In the genomic region with DNA sequence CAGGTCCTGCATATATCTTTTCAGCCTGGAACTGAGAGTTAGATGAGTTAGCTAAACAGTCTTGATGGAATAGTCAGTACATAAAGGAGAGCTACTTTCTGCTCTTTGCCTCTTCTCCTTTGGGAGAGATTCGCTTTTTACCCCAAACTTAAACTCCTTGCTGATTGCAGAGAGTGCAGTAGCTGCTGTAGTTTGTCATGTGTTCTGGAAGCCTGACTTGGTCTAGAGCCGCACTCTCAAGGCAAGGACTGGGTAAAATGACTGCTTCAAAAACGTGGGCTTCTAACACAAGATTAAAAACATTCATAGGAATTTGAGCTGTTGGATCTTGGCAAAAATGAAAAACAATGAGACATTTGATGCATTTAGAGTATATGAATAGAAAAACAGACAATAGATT, we compare ENCODE assay signal across 2 cellular contexts.
TF ChIP-seq lines count a peak whose summit lies in the region.

No MANE protein-coding gene starts in this region.

TF ChIP-seq in GM23338, 12 proteins besides CTCF, POLR2A, EP300 and RAD21:
- TF ChIP-seq EZH2 (IDR thresholded peaks at IDR 0.05; ENCODE audit: low read depth, unreplicated experiment) (no peak), ZNF114 (CRISPR knock-in tag; IDR thresholded peaks at IDR 0.05) (no peak), NANOG (IDR thresholded peaks at IDR 0.05; ENCODE audit: borderline replicate concordance) (no peak), STAT1 (IDR thresholded peaks at IDR 0.05; ENCODE audit: unreplicated experiment) (no peak)
- TF ChIP-seq, protein P1, sequence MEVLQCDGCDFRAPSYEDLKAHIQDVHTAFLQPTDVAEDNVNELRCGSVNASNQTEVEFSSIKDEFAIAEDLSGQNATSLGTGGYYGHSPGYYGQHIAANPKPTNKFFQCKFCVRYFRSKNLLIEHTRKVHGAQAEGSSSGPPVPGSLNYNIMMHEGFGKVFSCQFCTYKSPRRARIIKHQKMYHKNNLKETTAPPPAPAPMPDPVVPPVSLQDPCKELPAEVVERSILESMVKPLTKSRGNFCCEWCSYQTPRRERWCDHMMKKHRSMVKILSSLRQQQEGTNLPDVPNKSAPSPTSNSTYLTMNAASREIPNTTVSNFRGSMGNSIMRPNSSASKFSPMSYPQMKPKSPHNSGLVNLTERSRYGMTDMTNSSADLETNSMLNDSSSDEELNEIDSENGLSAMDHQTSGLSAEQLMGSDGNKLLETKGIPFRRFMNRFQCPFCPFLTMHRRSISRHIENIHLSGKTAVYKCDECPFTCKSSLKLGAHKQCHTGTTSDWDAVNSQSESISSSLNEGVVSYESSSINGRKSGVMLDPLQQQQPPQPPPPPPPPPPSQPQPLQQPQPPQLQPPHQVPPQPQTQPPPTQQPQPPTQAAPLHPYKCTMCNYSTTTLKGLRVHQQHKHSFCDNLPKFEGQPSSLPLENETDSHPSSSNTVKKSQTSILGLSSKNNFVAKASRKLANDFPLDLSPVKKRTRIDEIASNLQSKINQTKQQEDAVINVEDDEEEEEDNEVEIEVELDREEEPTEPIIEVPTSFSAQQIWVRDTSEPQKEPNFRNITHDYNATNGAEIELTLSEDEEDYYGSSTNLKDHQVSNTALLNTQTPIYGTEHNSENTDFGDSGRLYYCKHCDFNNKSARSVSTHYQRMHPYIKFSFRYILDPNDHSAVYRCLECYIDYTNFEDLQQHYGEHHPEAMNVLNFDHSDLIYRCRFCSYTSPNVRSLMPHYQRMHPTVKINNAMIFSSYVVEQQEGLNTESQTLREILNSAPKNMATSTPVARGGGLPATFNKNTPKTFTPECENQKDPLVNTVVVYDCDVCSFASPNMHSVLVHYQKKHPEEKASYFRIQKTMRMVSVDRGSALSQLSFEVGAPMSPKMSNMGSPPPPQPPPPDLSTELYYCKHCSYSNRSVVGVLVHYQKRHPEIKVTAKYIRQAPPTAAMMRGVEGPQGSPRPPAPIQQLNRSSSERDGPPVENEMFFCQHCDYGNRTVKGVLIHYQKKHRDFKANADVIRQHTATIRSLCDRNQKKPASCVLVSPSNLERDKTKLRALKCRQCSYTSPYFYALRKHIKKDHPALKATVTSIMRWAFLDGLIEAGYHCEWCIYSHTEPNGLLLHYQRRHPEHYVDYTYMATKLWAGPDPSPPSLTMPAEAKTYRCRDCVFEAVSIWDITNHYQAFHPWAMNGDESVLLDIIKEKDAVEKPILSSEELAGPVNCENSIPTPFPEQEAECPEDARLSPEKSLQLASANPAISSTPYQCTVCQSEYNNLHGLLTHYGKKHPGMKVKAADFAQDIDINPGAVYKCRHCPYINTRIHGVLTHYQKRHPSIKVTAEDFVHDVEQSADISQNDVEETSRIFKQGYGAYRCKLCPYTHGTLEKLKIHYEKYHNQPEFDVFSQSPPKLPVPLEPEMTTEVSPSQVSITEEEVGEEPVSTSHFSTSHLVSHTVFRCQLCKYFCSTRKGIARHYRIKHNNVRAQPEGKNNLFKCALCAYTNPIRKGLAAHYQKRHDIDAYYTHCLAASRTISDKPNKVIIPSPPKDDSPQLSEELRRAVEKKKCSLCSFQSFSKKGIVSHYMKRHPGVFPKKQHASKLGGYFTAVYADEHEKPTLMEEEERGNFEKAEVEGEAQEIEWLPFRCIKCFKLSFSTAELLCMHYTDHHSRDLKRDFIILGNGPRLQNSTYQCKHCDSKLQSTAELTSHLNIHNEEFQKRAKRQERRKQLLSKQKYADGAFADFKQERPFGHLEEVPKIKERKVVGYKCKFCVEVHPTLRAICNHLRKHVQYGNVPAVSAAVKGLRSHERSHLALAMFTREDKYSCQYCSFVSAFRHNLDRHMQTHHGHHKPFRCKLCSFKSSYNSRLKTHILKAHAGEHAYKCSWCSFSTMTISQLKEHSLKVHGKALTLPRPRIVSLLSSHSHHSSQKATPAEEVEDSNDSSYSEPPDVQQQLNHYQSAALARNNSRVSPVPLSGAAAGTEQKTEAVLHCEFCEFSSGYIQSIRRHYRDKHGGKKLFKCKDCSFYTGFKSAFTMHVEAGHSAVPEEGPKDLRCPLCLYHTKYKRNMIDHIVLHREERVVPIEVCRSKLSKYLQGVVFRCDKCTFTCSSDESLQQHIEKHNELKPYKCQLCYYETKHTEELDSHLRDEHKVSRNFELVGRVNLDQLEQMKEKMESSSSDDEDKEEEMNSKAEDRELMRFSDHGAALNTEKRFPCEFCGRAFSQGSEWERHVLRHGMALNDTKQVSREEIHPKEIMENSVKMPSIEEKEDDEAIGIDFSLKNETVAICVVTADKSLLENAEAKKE (CRISPR knock-in tag; IDR thresholded peaks at IDR 0.05) = no peak
- TF ChIP-seq, protein P2, sequence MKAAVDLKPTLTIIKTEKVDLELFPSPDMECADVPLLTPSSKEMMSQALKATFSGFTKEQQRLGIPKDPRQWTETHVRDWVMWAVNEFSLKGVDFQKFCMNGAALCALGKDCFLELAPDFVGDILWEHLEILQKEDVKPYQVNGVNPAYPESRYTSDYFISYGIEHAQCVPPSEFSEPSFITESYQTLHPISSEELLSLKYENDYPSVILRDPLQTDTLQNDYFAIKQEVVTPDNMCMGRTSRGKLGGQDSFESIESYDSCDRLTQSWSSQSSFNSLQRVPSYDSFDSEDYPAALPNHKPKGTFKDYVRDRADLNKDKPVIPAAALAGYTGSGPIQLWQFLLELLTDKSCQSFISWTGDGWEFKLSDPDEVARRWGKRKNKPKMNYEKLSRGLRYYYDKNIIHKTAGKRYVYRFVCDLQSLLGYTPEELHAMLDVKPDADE (IDR thresholded peaks at IDR 0.05) = no peak

TF ChIP-seq in K562, 482 proteins besides CTCF, POLR2A, EP300 and RAD21:
- TF ChIP-seq POLR2G (IDR thresholded peaks at IDR 0.05; ENCODE audit: low read depth, low read length) = no peak
- TF ChIP-seq ARHGAP35 (IDR thresholded peaks at IDR 0.05; ENCODE audit: partially characterized antibody) = no peak
- TF ChIP-seq, protein P3, sequence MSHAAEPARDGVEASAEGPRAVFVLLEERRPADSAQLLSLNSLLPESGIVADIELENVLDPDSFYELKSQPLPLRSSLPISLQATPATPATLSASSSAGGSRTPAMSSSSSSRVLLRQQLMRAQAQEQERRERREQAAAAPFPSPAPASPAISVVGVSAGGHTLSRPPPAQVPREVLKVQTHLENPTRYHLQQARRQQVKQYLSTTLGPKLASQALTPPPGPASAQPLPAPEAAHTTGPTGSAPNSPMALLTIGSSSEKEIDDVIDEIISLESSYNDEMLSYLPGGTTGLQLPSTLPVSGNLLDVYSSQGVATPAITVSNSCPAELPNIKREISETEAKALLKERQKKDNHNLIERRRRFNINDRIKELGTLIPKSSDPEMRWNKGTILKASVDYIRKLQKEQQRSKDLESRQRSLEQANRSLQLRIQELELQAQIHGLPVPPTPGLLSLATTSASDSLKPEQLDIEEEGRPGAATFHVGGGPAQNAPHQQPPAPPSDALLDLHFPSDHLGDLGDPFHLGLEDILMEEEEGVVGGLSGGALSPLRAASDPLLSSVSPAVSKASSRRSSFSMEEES (CRISPR knock-in tag; IDR thresholded peaks at IDR 0.05) = peak; percentile 15; the same call in 1 of the 2 replicates
